ENCODE assay signal across 9 cellular contexts in genomic region chr1:2198571-2198970, GRCh38. TPM values are rescaled to one million over a fixed set of nuclear protein-coding genes. Genes with fewer than 3 reads are reported as not detected.
DNase-seq lines count a peak whose midpoint lies in the region; ATAC-seq, FAIRE-seq and TF ChIP-seq lines count a peak whose summit lies in the region.
"Had no signal": no experiment of that assay in that cellular context is flagged by ENCODE, and none has a peak within 500 bp of the region (broad histone marks: within the 10 kb centered on the region; RNA-seq: fewer than 3 reads in every experiment).

No MANE protein-coding gene starts in this region.

- peak overlapping the region; percentile 88 for H3K4me3 Mint-ChIP-seq in activated naive CD8-positive, alpha-beta T cell
- no peak overlapping the region for H3K4me3 Mint-ChIP-seq in stimulated activated memory B cell treated with anti-CD40 and anti-IgM and Interleukin-4, amounts not matched to agents 10 μg/mL and 1 μg/mL and 100 μg/mL, for 72 hours

- no peak overlapping the region for H2AFZ ChIP-seq in Loucy (ENCODE audit: low read length)
- H2AFZ ChIP-seq in keratinocyte (ENCODE audit: control insufficient read depth, low read length): no peak overlapping the region

- H3K4me1 ChIP-seq in Loucy (ENCODE audit: insufficient read depth, low read length, poor library complexity, severe bottlenecking) (no peaks in the 10 kb centered on the region), keratinocyte (ENCODE audit: control insufficient read depth, extremely low read depth, insufficient read depth, low read length) (peaks cover 7% of the 10 kb centered on the region)

- WGBS in lower leg skin, 2 donors: 38 to 67% methylated on average over 6 of the region's 11 CpGs

- no peak for TF ChIP-seq POLR2A in lower leg skin (IDR thresholded peaks at IDR 0.05)

- H3K79me2 ChIP-seq in Loucy (ENCODE audit: insufficient read depth, low read length) (peaks cover 5% of the 10 kb centered on the region), keratinocyte (ENCODE audit: control insufficient read depth, insufficient read depth, low read length) (peaks cover 2% of the 10 kb centered on the region)

- H3K36me3 Mint-ChIP-seq in activated naive CD8-positive, alpha-beta T cell: no peaks in the 10 kb centered on the region
- no peaks in the 10 kb centered on the region for H3K36me3 Mint-ChIP-seq in stimulated activated memory B cell treated with anti-CD40 and anti-IgM and Interleukin-4, amounts not matched to agents 10 μg/mL and 1 μg/mL and 100 μg/mL, for 72 hours

- H3K9me3 ChIP-seq in Loucy (ENCODE audit: insufficient read depth, low read depth, low read length) (no peaks in the 10 kb centered on the region), keratinocyte (ENCODE audit: control insufficient read depth, low read depth, low read length) (no peaks in the 10 kb centered on the region)

- no peaks in the 10 kb centered on the region for H3K9me2 ChIP-seq in Loucy (replicated peaks; ENCODE audit: low read depth, low read length)

- no peak overlapping the region for H3K27ac ChIP-seq in keratinocyte (ENCODE audit: control insufficient read depth, insufficient read depth, low read length)

- no peak for DNase-seq in keratinocyte (ENCODE audit: low read depth, low spot score)
- DNase-seq in lower leg skin (ENCODE audit: low spot score in 2 of 2): no peak
- DNase-seq in NCI-H345 (lab: John Stamatoyannopoulos, UW): no peak

- intact Hi-C loops in lower leg skin (cut with DNase I; ENCODE audit: low total_unique reads): loop anchor here (10.0 kb wide), 1 partner anchor 116 kb away; no protein-coding TSS in a partner anchor

- no peaks in the 10 kb centered on the region for H4K20me1 ChIP-seq in Loucy (ENCODE audit: insufficient read depth, low read length, poor library complexity, severe bottlenecking)
- no peaks in the 10 kb centered on the region for H4K20me1 ChIP-seq in keratinocyte (ENCODE audit: control insufficient read depth, extremely low read depth, insufficient read depth, low read length)

- FAIRE-seq in keratinocyte (lab: Jason Lieb, UNC): no peak
- FAIRE-seq: colon had no signal

- no peaks in the 10 kb centered on the region for H3K27me3 ChIP-seq in Loucy (ENCODE audit: insufficient read depth, low read length, poor library complexity, severe bottlenecking)
- no peaks in the 10 kb centered on the region for H3K27me3 ChIP-seq in keratinocyte (ENCODE audit: control insufficient read depth, extremely low read depth, insufficient read depth, low read length)

- no peak for ATAC-seq in stimulated activated memory B cell treated with anti-CD40 and anti-IgM and Interleukin-4, amounts not matched to agents 10 μg/mL and 1 μg/mL and 100 μg/mL, for 72 hours
- ATAC-seq in HG03108 (IDR thresholded peaks at IDR 0.05; ENCODE audit: unreplicated experiment): no peak
- ATAC-seq in HG03565 (IDR thresholded peaks at IDR 0.05; ENCODE audit: unreplicated experiment): no peak

- H3F3A ChIP-seq in Loucy (ENCODE audit: low read depth): no peaks in the 10 kb centered on the region

- H3K9ac ChIP-seq in Loucy (ENCODE audit: low read depth, low read length, poor library complexity, severe bottlenecking): peak overlapping the region; percentile 51
- no peak overlapping the region for H3K9ac ChIP-seq in keratinocyte (ENCODE audit: control insufficient read depth, extremely low read depth, insufficient read depth, low read length)

- no peaks in the 10 kb centered on the region for H3K27me3 Mint-ChIP-seq in activated naive CD8-positive, alpha-beta T cell
- no peaks in the 10 kb centered on the region for H3K27me3 Mint-ChIP-seq in stimulated activated memory B cell treated with anti-CD40 and anti-IgM and Interleukin-4, amounts not matched to agents 10 μg/mL and 1 μg/mL and 100 μg/mL, for 72 hours

- H3K27ac Mint-ChIP-seq in activated naive CD8-positive, alpha-beta T cell: peak overlapping the region; percentile 91
- H3K27ac Mint-ChIP-seq in stimulated activated memory B cell treated with anti-CD40 and anti-IgM and Interleukin-4, amounts not matched to agents 10 μg/mL and 1 μg/mL and 100 μg/mL, for 72 hours: peak overlapping the region; percentile 87

- peaks cover 16% of the 10 kb centered on the region for H3K4me1 Mint-ChIP-seq in activated naive CD8-positive, alpha-beta T cell (ENCODE audit: low read depth)
- H3K4me1 Mint-ChIP-seq in stimulated activated memory B cell treated with anti-CD40 and anti-IgM and Interleukin-4, amounts not matched to agents 10 μg/mL and 1 μg/mL and 100 μg/mL, for 72 hours: peaks cover 55% of the 10 kb centered on the region

- TF ChIP-seq CTCF in Loucy (conservative IDR thresholded peaks at IDR 0.05; ENCODE audit: low read length) (no peak), keratinocyte (optimal IDR thresholded peaks at IDR 0.05 in 1 of 3, IDR thresholded peaks at IDR 0.05 in 1 of 3, conservative IDR thresholded peaks at IDR 0.05 in 1 of 3; ENCODE audit: extremely low read depth in 1 of 3, insufficient read depth in 2 of 3, low read length in 3 of 3) (no peak), lower leg skin (IDR thresholded peaks at IDR 0.05) (no peak)

- H3K4me2 ChIP-seq in Loucy (ENCODE audit: low read depth, low read length, poor library complexity, severe bottlenecking) (peak overlapping the region; percentile 60), keratinocyte (ENCODE audit: control insufficient read depth, extremely low read depth, insufficient read depth, low read depth, low read length) (peak overlapping the region; percentile 88)

- no peaks in the 10 kb centered on the region for H3K9me3 Mint-ChIP-seq in activated naive CD8-positive, alpha-beta T cell (ENCODE audit: low read depth)
- H3K9me3 Mint-ChIP-seq in stimulated activated memory B cell treated with anti-CD40 and anti-IgM and Interleukin-4, amounts not matched to agents 10 μg/mL and 1 μg/mL and 100 μg/mL, for 72 hours: no peaks in the 10 kb centered on the region

- H3K36me3 ChIP-seq in Loucy (ENCODE audit: insufficient read depth, low read length): no peaks in the 10 kb centered on the region
- H3K36me3 ChIP-seq in keratinocyte (ENCODE audit: control insufficient read depth in 2 of 2, extremely low read depth in 1 of 2, insufficient read depth in 2 of 2, low read length in 2 of 2): no peaks in the 10 kb centered on the region

- dilution Hi-C loops in keratinocyte (cut with MboI; ENCODE audit: extremely low pct_ligation_motif_present, low sequenced_read_pairs): loop anchor here (10.0 kb wide), 1 partner anchor 76 kb away; no protein-coding TSS in a partner anchor

- peak overlapping the region; percentile 75 for H3K4me3 ChIP-seq in Loucy (ENCODE audit: low read length, poor library complexity, severe bottlenecking)
- no peak overlapping the region for H3K4me3 ChIP-seq in keratinocyte (ENCODE audit: control insufficient read depth in 2 of 3, extremely low read depth in 1 of 3, insufficient read depth in 2 of 3, low read depth in 1 of 3, low read length in 3 of 3)
- H3K4me3 ChIP-seq in lower leg skin (ENCODE audit: low read depth, poor library complexity, severe bottlenecking): no peak overlapping the region

- H3K9me1 ChIP-seq in keratinocyte (ENCODE audit: control insufficient read depth, extremely low read depth, insufficient read depth, low read length): no peaks in the 10 kb centered on the region

RNA-seq across cellular contexts. Expression of gene FAAP20, which starts 4.0 kb away (rescaled TPM):
- 7.3 to 13.7 TPM (median 8.9 TPM) in 3 replicates for polyA plus RNA-seq in keratinocyte
- 4.0 TPM for polyA plus RNA-seq in keratinocyte (2011; ENCODE audit: low read depth)
- polyA plus RNA-seq in keratinocyte (2011; cell fraction: cytosol; rRNA removed): 5.3 and 17.8 TPM in 2 replicates
- 8.9 and 13.7 TPM in 2 replicates for polyA plus RNA-seq in keratinocyte (2011; cell fraction: nucleus; rRNA removed)
- polyA plus RNA-seq in keratinocyte (2012; ENCODE audit: low replicate concordance): 17.9 and 25.7 TPM in 2 replicates
- 2.7 to 3.6 TPM (median 3.0 TPM) in 3 replicates for polyA minus RNA-seq in keratinocyte
- 10.6 TPM for polyA minus RNA-seq in keratinocyte (2011; cell fraction: cytosol; rRNA and poly(A)+ RNA removed)
- polyA minus RNA-seq in keratinocyte (2011; cell fraction: nucleus; rRNA and poly(A)+ RNA removed): 3.6 and 4.6 TPM in 2 replicates
- total RNA-seq in lower leg skin: 10 to 100 TPM; 29.8 to 48.0 (median 45.6) TPM

RNA-seq across cellular contexts. Expression of gene SKI, which starts 29.5 kb away (rescaled TPM):
- polyA plus RNA-seq in keratinocyte: 3.8 to 10.1 TPM (median 4.8 TPM) in 3 replicates
- 3.4 TPM for polyA plus RNA-seq in keratinocyte (2011; ENCODE audit: low read depth)
- 6.8 and 10.6 TPM in 2 replicates for polyA plus RNA-seq in keratinocyte (2011; cell fraction: cytosol; rRNA removed)
- 18.4 and 21.5 TPM in 2 replicates for polyA plus RNA-seq in keratinocyte (2011; cell fraction: nucleus; rRNA removed)
- polyA plus RNA-seq in keratinocyte (2012; ENCODE audit: low replicate concordance): 12.2 and 22.1 TPM in 2 replicates
- polyA minus RNA-seq in keratinocyte: 4.8 to 19.5 TPM (median 6.1 TPM) in 3 replicates
- 25.5 TPM for polyA minus RNA-seq in keratinocyte (2011; cell fraction: cytosol; rRNA and poly(A)+ RNA removed)
- 15.9 and 20.3 TPM in 2 replicates for polyA minus RNA-seq in keratinocyte (2011; cell fraction: nucleus; rRNA and poly(A)+ RNA removed)
- 10 to 100 TPM; 67.3 to 80.8 (median 75.4) TPM for total RNA-seq in lower leg skin
